Comparison of ENCODE assay signal across 16 cellular contexts in genomic region chr18:62337336-62337735, GRCh38. TPM values are rescaled to one million over a fixed set of nuclear protein-coding genes. Genes with fewer than 3 reads are reported as not detected.
DNase-seq lines count a peak whose midpoint lies in the region; FAIRE-seq and TF ChIP-seq lines count a peak whose summit lies in the region.
"Had no signal": no experiment of that assay in that cellular context is flagged by ENCODE, and none has a peak within 500 bp of the region (broad histone marks: within the 10 kb centered on the region; RNA-seq: fewer than 3 reads in every experiment).

No MANE protein-coding gene starts in this region.

- no peak overlapping the region for H2BK12ac ChIP-seq in neuronal stem cell (ENCODE audit: low read length)

- peak; percentile 61 for FAIRE-seq in D721Med (lab: Jason Lieb, UNC)
- peak; percentile 34 for FAIRE-seq in RCC 7860 (lab: Jason Lieb, UNC)
- FAIRE-seq: G401.6, GM12892 had no signal

- H3K4me1 ChIP-seq in neuronal stem cell (ENCODE audit: control insufficient read depth in 2 of 2, insufficient read depth in 1 of 2, low read depth in 1 of 2, low read length in 2 of 2): peaks cover 0 to 11% of the 10 kb centered on the region in 2 donors
- no peaks in the 10 kb centered on the region for H3K4me1 ChIP-seq in BE2C

- no peak for DNase-seq in D721Med (ENCODE audit: insufficient read length, low spot score)
- DNase-seq in RCC 7860 (ENCODE audit: low spot score): peak; percentile 26
- no peak for DNase-seq in neuronal stem cell (ENCODE audit: low spot score)
- no peak for DNase-seq in BE2C
- no peak for DNase-seq in mesenteric fat pad (ENCODE audit: low spot score)
- DNase-seq in putamen (ENCODE audit: low spot score): no peak
- DNase-seq: CD4-positive, alpha-beta T cell; CD8-positive, alpha-beta memory T cell; DMS153; DND-41; GM23248; H9 had no signal

- H3K36me3 ChIP-seq in neuronal stem cell (replicated peaks in 1 of 2; ENCODE audit: control insufficient read depth in 2 of 2, insufficient read depth in 2 of 2, low read length in 2 of 2) (no peaks in the 10 kb centered on the region), BE2C (no peaks in the 10 kb centered on the region)
- H3K36me3 ChIP-seq: BLaER1 treated with 17β-estradiol and CSF1 and Interleukin-3, amounts not matched to agents 10 nM and 100 nM had no signal

- no peak overlapping the region for H2BK5ac ChIP-seq in neuronal stem cell (ENCODE audit: low read length)

- H4K8ac ChIP-seq in neuronal stem cell (ENCODE audit: low read depth, low read length): no peak overlapping the region

- H3K4me2 ChIP-seq in neuronal stem cell (ENCODE audit: insufficient read depth, low read length, poor library complexity, severe bottlenecking): no peak overlapping the region
- H3K4me2 ChIP-seq: BLaER1 treated with 17β-estradiol and CSF1 and Interleukin-3, amounts not matched to agents 10 nM and 100 nM had no signal

- no peak overlapping the region for H2AFZ ChIP-seq in neuronal stem cell (ENCODE audit: low read length)
- H2AFZ ChIP-seq: GM23248 had no signal

- H3K23ac ChIP-seq in neuronal stem cell (ENCODE audit: low read depth, low read length, poor library complexity): no peak overlapping the region

- H3K18ac ChIP-seq in neuronal stem cell (ENCODE audit: low read length): no peak overlapping the region

- no peak overlapping the region for H2AK5ac ChIP-seq in neuronal stem cell (ENCODE audit: low read depth, low read length)

- no peak overlapping the region for H3K4me3 ChIP-seq in neuronal stem cell (ENCODE audit: low read length in 2 of 2)
- H3K4me3 ChIP-seq in BE2C (ENCODE audit: low read depth, low read length): no peak overlapping the region
- H3K4me3 ChIP-seq: BLaER1 treated with 17β-estradiol and CSF1 and Interleukin-3, amounts not matched to agents 10 nM and 100 nM; GM23248 had no signal

- H3K9ac ChIP-seq in neuronal stem cell (ENCODE audit: low read depth, low read length, poor library complexity): peak overlapping the region; percentile 72
- H3K9ac ChIP-seq: BLaER1 treated with 17β-estradiol and CSF1 and Interleukin-3, amounts not matched to agents 10 nM and 100 nM; GM23248 had no signal

- no peaks in the 10 kb centered on the region for H3K79me1 ChIP-seq in neuronal stem cell (ENCODE audit: low read depth, low read length)

- H2BK15ac ChIP-seq in neuronal stem cell (ENCODE audit: low read length): no peak overlapping the region

- TF ChIP-seq CTCF in D721Med (IDR thresholded peaks at IDR 0.05; ENCODE audit: insufficient read depth, missing control alignments): no peak
- no peak for TF ChIP-seq CTCF in BE2C (IDR thresholded peaks at IDR 0.05; ENCODE audit: low read depth, low read length)

- no peak overlapping the region for H2BK120ac ChIP-seq in neuronal stem cell (ENCODE audit: low read depth, low read length)

- no peak overlapping the region for H3K4ac ChIP-seq in neuronal stem cell (ENCODE audit: low read length)

- WGBS in neuronal stem cell (ENCODE audit: extremely low coverage in 2 of 2, insufficient read length in 2 of 2, insufficient replicate concordance in 1 of 2), 2 donors: no CpG with 5 or more reads among the region's 7 CpGs

- H3K9me3 ChIP-seq in neuronal stem cell (replicated peaks in 1 of 2; ENCODE audit: control insufficient read depth in 2 of 2, insufficient read depth in 1 of 2, low read depth in 1 of 2, low read length in 2 of 2): no peaks in the 10 kb centered on the region
- no peaks in the 10 kb centered on the region for H3K9me3 ChIP-seq in BE2C
- H3K9me3 ChIP-seq: BLaER1 treated with 17β-estradiol and CSF1 and Interleukin-3, amounts not matched to agents 10 nM and 100 nM had no signal

- H3K27me3 ChIP-seq in neuronal stem cell (ENCODE audit: control insufficient read depth in 3 of 3, insufficient read depth in 3 of 3, low read depth in 1 of 3, low read length in 3 of 3) (peaks cover 0 to 19% (median 3%) of the 10 kb centered on the region in 3 experiments), BE2C (no peaks in the 10 kb centered on the region)

- H3K27ac ChIP-seq in neuronal stem cell (replicated peaks; ENCODE audit: low read length): no peak overlapping the region
- H3K27ac ChIP-seq: BLaER1 treated with 17β-estradiol and CSF1 and Interleukin-3, amounts not matched to agents 10 nM and 100 nM; GM23248 had no signal

- no peak overlapping the region for H4K91ac ChIP-seq in neuronal stem cell (ENCODE audit: low read depth, low read length, poor library complexity)

- no peak overlapping the region for H3K14ac ChIP-seq in neuronal stem cell (ENCODE audit: low read length)

RNA-seq across cellular contexts. Expression of gene TNFRSF11A, which starts 12.2 kb away (rescaled TPM):
- 0.13 TPM for polyA plus RNA-seq in neuronal stem cell (2013, experiment 1 of 2)
- 0.12 TPM for polyA plus RNA-seq in neuronal stem cell (2013, experiment 2 of 2)
- polyA plus RNA-seq in BE2C (2012; ENCODE audit: insufficient read depth, insufficient read length, low read depth): not detected
- total RNA-seq in mesenteric fat pad: 17.1 TPM
- polyA plus RNA-seq: AG04450 had no signal
